In the genomic region with DNA sequence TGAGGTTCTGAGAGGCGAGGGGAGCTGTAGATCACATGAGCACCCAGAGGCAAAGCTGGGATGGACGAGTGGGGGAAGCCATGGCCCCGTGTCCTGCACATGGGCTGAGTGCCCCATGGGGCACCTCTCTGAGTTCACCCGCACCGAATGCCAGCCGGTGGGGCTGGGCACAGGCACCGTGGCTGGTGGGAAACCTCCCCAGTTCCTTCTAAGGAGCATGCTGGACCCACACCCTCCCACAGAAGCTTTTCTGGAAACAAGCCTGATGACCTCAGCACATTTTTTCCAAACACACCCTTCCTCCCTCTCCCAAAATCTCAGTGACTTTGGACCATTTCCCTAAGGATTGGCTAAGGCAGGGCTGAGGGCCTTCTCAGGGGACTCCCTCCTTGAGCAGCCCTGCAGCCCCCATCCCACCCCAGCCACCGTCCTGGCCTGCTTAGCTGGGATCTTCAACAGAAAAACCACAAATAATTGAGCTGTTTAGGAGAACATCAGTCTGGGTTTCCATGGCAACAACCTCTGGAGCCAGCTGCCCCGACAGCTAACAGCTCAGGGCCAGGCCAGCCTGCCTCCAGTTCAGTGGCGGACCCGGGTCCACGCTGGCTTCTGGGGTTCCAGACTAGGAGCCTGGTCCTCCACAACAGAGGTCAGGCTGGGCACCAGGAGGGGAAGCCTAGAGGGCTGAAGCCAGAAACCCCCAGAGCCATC, we compare ENCODE assay signal across 12 cellular contexts. TPM values are rescaled to one million over a fixed set of nuclear protein-coding genes. Genes with fewer than 3 reads are reported as not detected.
DNase-seq lines count a peak whose midpoint lies in the region; ATAC-seq and TF ChIP-seq lines count a peak whose summit lies in the region.
"Had no signal": no experiment of that assay in that cellular context is flagged by ENCODE, and none has a peak within 500 bp of the region (broad histone marks: within the 10 kb centered on the region; RNA-seq: fewer than 3 reads in every experiment).

No MANE protein-coding gene starts in this region.

- BruUV-seq in A673 (replicated peaks; lab: Mats Ljungman, UMichigan): no TSS peak

- H3K4me1 ChIP-seq in hepatocyte (ENCODE audit: insufficient read depth): peaks cover 10% of the 10 kb centered on the region
- H3K4me1 ChIP-seq in A673 (ENCODE audit: insufficient read depth, low read length, poor library complexity, severe bottlenecking): no peaks in the 10 kb centered on the region

- no peaks in the 10 kb centered on the region for H3K9me3 ChIP-seq in hepatocyte (ENCODE audit: low read depth)
- peaks cover 9% of the 10 kb centered on the region for H3K9me3 ChIP-seq in A673 (ENCODE audit: low read depth, low read length, poor library complexity, severe bottlenecking)

- DNase-seq in HCEC 1CT (peak; percentile 27), brain microvascular endothelial cell (peak; percentile 65), hepatocyte (ENCODE audit: low spot score) (peak; percentile 68), smooth muscle cell of the brain vasculature (ENCODE audit: low read depth, low spot score) (peak; percentile 24), NK-92 (lab: John Stamatoyannopoulos, UW; ENCODE audit: unreplicated experiment) (no peak), A673 (ENCODE audit: low spot score) (no peak), NCI-H1930 (lab: John Stamatoyannopoulos, UW) (no peak)
- DNase-seq: caudate nucleus, NCI-H69, T-helper 17 cell had no signal

- no peaks in the 10 kb centered on the region for H3K79me2 ChIP-seq in hepatocyte

- no peak overlapping the region for H3K4me3 ChIP-seq in brain microvascular endothelial cell (ENCODE audit: low read depth, low read length)
- H3K4me3 ChIP-seq in hepatocyte: no peak overlapping the region
- no peak overlapping the region for H3K4me3 ChIP-seq in A673 (ENCODE audit: low read depth, low read length, poor library complexity, severe bottlenecking)

- in situ Hi-C loops in brain microvascular endothelial cell (cut with HindIII; ENCODE audit: low pct_ligation_motif_present, low sequenced_read_pairs): no loop called here

- WGBS in hepatocyte (ENCODE audit: low lambda C conversion rate, missing lambda C conversion rate): 70% methylated on average over 11 of the region's 12 CpGs

- H4K20me1 ChIP-seq in hepatocyte (ENCODE audit: insufficient read depth, poor library complexity, severe bottlenecking): no peaks in the 10 kb centered on the region

- no peak overlapping the region for H3K4me2 ChIP-seq in hepatocyte

- no peaks in the 10 kb centered on the region for H3K27me3 ChIP-seq in brain microvascular endothelial cell (replicated peaks)
- no peaks in the 10 kb centered on the region for H3K27me3 ChIP-seq in hepatocyte
- H3K27me3 ChIP-seq in A673 (replicated peaks; ENCODE audit: insufficient read depth, low read depth, low read length, poor library complexity): no peaks in the 10 kb centered on the region

- POLR2A ChIA-PET in A673 (lab: Charles Lee; ENCODE audit: low non-redundant PET): interaction anchor here (1.8 kb wide), 1 partner anchor 8 kb away, joined by 3 read pairs; no protein-coding TSS in a partner anchor

- no peak for ATAC-seq in GM18502 (IDR thresholded peaks at IDR 0.05; ENCODE audit: poor library complexity, unreplicated experiment)
- ATAC-seq: T-helper 17 cell had no signal

- H3K36me3 ChIP-seq in brain microvascular endothelial cell (replicated peaks) (no peaks in the 10 kb centered on the region), hepatocyte (replicated peaks; ENCODE audit: insufficient read depth, low read depth) (no peaks in the 10 kb centered on the region), A673 (ENCODE audit: insufficient read depth, low read length, poor library complexity, severe bottlenecking) (no peaks in the 10 kb centered on the region)

- CTCF ChIA-PET in A673 (lab: Charles Lee): no interaction called here

- H3K9me2 ChIP-seq in hepatocyte (replicated peaks; ENCODE audit: insufficient read depth): no peaks in the 10 kb centered on the region

- TF ChIP-seq CTCF in brain microvascular endothelial cell (IDR thresholded peaks at IDR 0.05; ENCODE audit: low read depth, low read length, missing control alignments): no peak
- TF ChIP-seq CTCF in hepatocyte (IDR thresholded peaks at IDR 0.05; ENCODE audit: poor library complexity): no peak
- TF ChIP-seq CTCF in A673 (conservative IDR thresholded peaks at IDR 0.05; ENCODE audit: low read depth, low read length): no peak

- H3K27ac ChIP-seq in brain microvascular endothelial cell: no peak overlapping the region
- H3K27ac ChIP-seq in hepatocyte: no peak overlapping the region
- no peak overlapping the region for H3K27ac ChIP-seq in A673 (ENCODE audit: low read depth, low read length, poor library complexity, severe bottlenecking)

- intact Hi-C loops in A673 (cut with micrococcal nuclease; ENCODE audit: unreplicated experiment): no loop called here

- H2AFZ ChIP-seq in hepatocyte: no peak overlapping the region

RNA-seq across cellular contexts. Expression of gene LINC01488, which starts 18.1 kb away (rescaled TPM):
- total RNA-seq in hepatocyte (0.27 and 0.64 TPM in 2 replicates), A673 (2021) (not detected in 2 replicates)
- polyA plus RNA-seq in hepatocyte: 0.59 and 0.71 TPM in 2 replicates
- total RNA-seq: omental fat pad, T-helper 17 cell had no signal

Comparison
In these comparisons a context has a peak if more than half of its experiments do, and no peak if none do; other contexts are left out.
1. DNase-seq: peak in HCEC 1CT (single experiment), brain microvascular endothelial cell (single experiment), hepatocyte (single experiment) and smooth muscle cell of the brain vasculature (single experiment); none in NK-92 (single experiment), A673 (single experiment) and NCI-H1930 (0 of 2).